ENCODE assay signal across 1 cellular context in genomic region chr9:14096182-14096922, GRCh38.
TF ChIP-seq lines count a peak whose summit lies in the region.

No MANE protein-coding gene starts in this region.

TF ChIP-seq in WTC11, 78 proteins besides CTCF, POLR2A, EP300 and RAD21 (continued from another document):
- no peak for TF ChIP-seq ZNF532 (CRISPR knock-in tag; IDR thresholded peaks at IDR 0.05; ENCODE audit: borderline replicate concordance)
- no peak for TF ChIP-seq ZNF138 (CRISPR knock-in tag; conservative IDR thresholded peaks at IDR 0.05)
- no peak for TF ChIP-seq NFYB (CRISPR knock-in tag; conservative IDR thresholded peaks at IDR 0.05; ENCODE audit: low read depth)
- TF ChIP-seq NFE2L1 (CRISPR knock-in tag; IDR thresholded peaks at IDR 0.05) = no peak
- no peak for TF ChIP-seq AFF4 (CRISPR knock-in tag; IDR thresholded peaks at IDR 0.05; ENCODE audit: borderline replicate concordance)
- TF ChIP-seq ZNF416 (CRISPR knock-in tag; IDR thresholded peaks at IDR 0.05) = no peak
TF ChIP-seq in WTC11: peak in this region for 0.
